In genomic region chr19:48171584-48172170, GRCh38 we compare ENCODE assay signal across 1 cellular context.
TF ChIP-seq lines count a peak whose summit lies in the region.

No MANE protein-coding gene starts in this region.

TF ChIP-seq in HCT116, 20 proteins besides CTCF, POLR2A, EP300 and RAD21 (continued from another document):
- TF ChIP-seq, protein P1, sequence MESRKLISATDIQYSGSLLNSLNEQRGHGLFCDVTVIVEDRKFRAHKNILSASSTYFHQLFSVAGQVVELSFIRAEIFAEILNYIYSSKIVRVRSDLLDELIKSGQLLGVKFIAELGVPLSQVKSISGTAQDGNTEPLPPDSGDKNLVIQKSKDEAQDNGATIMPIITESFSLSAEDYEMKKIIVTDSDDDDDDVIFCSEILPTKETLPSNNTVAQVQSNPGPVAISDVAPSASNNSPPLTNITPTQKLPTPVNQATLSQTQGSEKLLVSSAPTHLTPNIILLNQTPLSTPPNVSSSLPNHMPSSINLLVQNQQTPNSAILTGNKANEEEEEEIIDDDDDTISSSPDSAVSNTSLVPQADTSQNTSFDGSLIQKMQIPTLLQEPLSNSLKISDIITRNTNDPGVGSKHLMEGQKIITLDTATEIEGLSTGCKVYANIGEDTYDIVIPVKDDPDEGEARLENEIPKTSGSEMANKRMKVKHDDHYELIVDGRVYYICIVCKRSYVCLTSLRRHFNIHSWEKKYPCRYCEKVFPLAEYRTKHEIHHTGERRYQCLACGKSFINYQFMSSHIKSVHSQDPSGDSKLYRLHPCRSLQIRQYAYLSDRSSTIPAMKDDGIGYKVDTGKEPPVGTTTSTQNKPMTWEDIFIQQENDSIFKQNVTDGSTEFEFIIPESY (IDR thresholded peaks at IDR 0.05; ENCODE audit: extremely low read depth, insufficient replicate concordance, low read length) = no peak
- TF ChIP-seq ZFX (IDR thresholded peaks at IDR 0.05) (no peak), ELF1 (IDR thresholded peaks at IDR 0.05; ENCODE audit: borderline replicate concordance, low read depth) (no peak), CBX3 (IDR thresholded peaks at IDR 0.05; ENCODE audit: low read depth) (no peak), EGR1 (IDR thresholded peaks at IDR 0.05; ENCODE audit: low read depth) (no peak), POLR2AphosphoS5 (IDR thresholded peaks at IDR 0.05; ENCODE audit: low read depth, low read length) (no peak), FOSL1 (IDR thresholded peaks at IDR 0.05; ENCODE audit: low read depth) (no peak), SRF (IDR thresholded peaks at IDR 0.05; ENCODE audit: low read depth) (no peak), EZH2 (IDR thresholded peaks at IDR 0.05) (no peak), EZH2phosphoT487 (IDR thresholded peaks at IDR 0.05; ENCODE audit: borderline replicate concordance) (no peak), JUND (IDR thresholded peaks at IDR 0.05) (no peak), ZNF274 (IDR thresholded peaks at IDR 0.05; ENCODE audit: low read depth, low read length) (no peak)
